ENCODE assay signal across 8 cellular contexts in the genomic region with DNA sequence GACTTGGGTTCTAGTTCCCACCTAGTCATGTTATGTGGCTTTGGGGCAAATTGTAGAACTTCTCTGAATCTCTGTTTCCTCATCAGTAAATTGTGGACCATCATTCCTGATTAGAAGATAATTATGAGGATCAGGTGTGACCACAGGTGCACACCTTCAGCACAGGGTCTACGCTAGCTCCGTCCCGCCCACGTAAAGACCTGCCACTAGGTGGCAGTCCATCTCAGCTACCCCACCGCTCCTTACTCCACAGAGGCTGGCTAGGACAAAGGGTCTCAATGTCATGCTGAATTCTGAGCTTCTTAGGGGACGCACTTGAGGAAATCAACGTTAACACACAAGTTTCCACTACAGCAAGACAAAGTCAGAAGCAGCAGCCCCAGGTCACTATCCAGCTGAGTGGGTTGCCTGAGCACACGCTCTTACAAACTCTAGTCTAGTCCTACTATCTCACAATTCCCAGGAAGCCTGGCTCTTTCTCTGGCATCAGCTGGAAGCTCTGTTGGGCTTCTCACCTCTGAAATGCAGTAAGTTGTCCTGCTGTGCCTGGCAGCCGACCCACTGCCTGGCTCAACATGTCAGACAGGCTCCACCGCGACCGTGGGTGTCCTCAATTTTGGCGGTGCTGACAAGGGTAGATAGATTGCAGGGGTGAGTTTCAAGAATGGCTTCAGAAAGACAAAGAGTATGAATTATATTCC. TPM values are rescaled to one million over a fixed set of nuclear protein-coding genes. Genes with fewer than 3 reads are reported as not detected.
DNase-seq lines count a peak whose midpoint lies in the region; ATAC-seq and TF ChIP-seq lines count a peak whose summit lies in the region.

No MANE protein-coding gene starts in this region.

- ATAC-seq in HG03095 (IDR thresholded peaks at IDR 0.05; ENCODE audit: unreplicated experiment), result no peak

- 37 to 44% methylated on average over 13 of the region's 13 CpGs for WGBS in lower leg skin, 2 donors

- H3K27me3 Mint-ChIP-seq in activated T-cell treated with anti-CD3 and anti-CD28 coated beads, Interleukin-2, amount 50 U/mL, for 24 hours, result no peaks in the 10 kb centered on the region
- no peaks in the 10 kb centered on the region for H3K27me3 Mint-ChIP-seq in progenitor cell of endocrine pancreas

- H3K9me3 Mint-ChIP-seq in activated T-cell treated with anti-CD3 and anti-CD28 coated beads, Interleukin-2, amount 50 U/mL, for 24 hours, result no peaks in the 10 kb centered on the region
- H3K9me3 Mint-ChIP-seq in progenitor cell of endocrine pancreas (ENCODE audit: low read depth), result no peaks in the 10 kb centered on the region

- peaks cover 22% of the 10 kb centered on the region for H3K36me3 Mint-ChIP-seq in activated T-cell treated with anti-CD3 and anti-CD28 coated beads, Interleukin-2, amount 50 U/mL, for 24 hours (ENCODE audit: low read depth)
- peaks cover 7% of the 10 kb centered on the region for H3K36me3 Mint-ChIP-seq in progenitor cell of endocrine pancreas (ENCODE audit: insufficient read depth)

- in situ Hi-C loops in ACHN (cut with HindIII; ENCODE audit: low pct_ligation_motif_present, low pct_unique_long_range_greater_than_20kb, low sequenced_read_pairs) (no loop called here), GM13976 (cut with MboI; ENCODE audit: low sequenced_read_pairs, unreplicated experiment) (no loop called here)

- H3K4me3 ChIP-seq in fibroblast of mammary gland (ENCODE audit: control insufficient read depth, low read depth, low read length) (no peak overlapping the region), lower leg skin (ENCODE audit: low read depth, poor library complexity, severe bottlenecking) (no peak overlapping the region)

- H3K27ac Mint-ChIP-seq in activated T-cell treated with anti-CD3 and anti-CD28 coated beads, Interleukin-2, amount 50 U/mL, for 24 hours, result peak overlapping the region; percentile 87
- peak overlapping the region; percentile 95 for H3K27ac Mint-ChIP-seq in progenitor cell of endocrine pancreas

- intact Hi-C loops in lower leg skin (cut with DNase I; ENCODE audit: low total_unique reads), result no loop called here

- TF ChIP-seq CTCF in GM13976 (IDR thresholded peaks at IDR 0.05; ENCODE audit: borderline replicate concordance, control extremely low read depth, extremely low read depth, insufficient read depth, missing control alignments) (peak; percentile 67), fibroblast of mammary gland (conservative IDR thresholded peaks at IDR 0.05; ENCODE audit: control insufficient read depth, insufficient read depth, low read depth, low read length) (peak; percentile 70), progenitor cell of endocrine pancreas (IDR thresholded peaks at IDR 0.05; ENCODE audit: unreplicated experiment) (peak; percentile 78), lower leg skin (IDR thresholded peaks at IDR 0.05) (no peak)

- TF ChIP-seq POLR2A in lower leg skin (IDR thresholded peaks at IDR 0.05), result no peak

- peak; percentile 30 for DNase-seq in ACHN
- DNase-seq in GM13976 (ENCODE audit: low spot score), result peak; percentile 67
- peak; percentile 27 for DNase-seq in NCI-H82 treated with DMSO at 0.1 percent for 48 hours (lab: John Stamatoyannopoulos, UW; ENCODE audit: unreplicated experiment)
- DNase-seq in activated T-cell treated with anti-CD3 and anti-CD28 coated beads, Interleukin-2, amount 50 U/mL, for 24 hours, result peak; percentile 74
- DNase-seq in fibroblast of mammary gland (ENCODE audit: low read depth), result peak; percentile 30
- DNase-seq in progenitor cell of endocrine pancreas (ENCODE audit: low spot score, unreplicated experiment), result peak; percentile 29
- no peak for DNase-seq in lower leg skin (ENCODE audit: low spot score in 2 of 2)

- H3K4me3 Mint-ChIP-seq in activated T-cell treated with anti-CD3 and anti-CD28 coated beads, Interleukin-2, amount 50 U/mL, for 24 hours, result peak overlapping the region; percentile 71
- H3K4me3 Mint-ChIP-seq in progenitor cell of endocrine pancreas (ENCODE audit: low read depth), result peak overlapping the region; percentile 80

- H3K4me1 Mint-ChIP-seq in activated T-cell treated with anti-CD3 and anti-CD28 coated beads, Interleukin-2, amount 50 U/mL, for 24 hours (ENCODE audit: low read depth), result peaks cover 63% of the 10 kb centered on the region
- peaks cover 28% of the 10 kb centered on the region for H3K4me1 Mint-ChIP-seq in progenitor cell of endocrine pancreas (ENCODE audit: low read depth)

RNA-seq across cellular contexts. Expression of a gene that starts 2.0 kb away (rescaled TPM):
- total RNA-seq in progenitor cell of endocrine pancreas, result 391 and 395 TPM in 2 replicates
- 100 to 1,000 TPM in 1 of 4 donors, 10 to 100 TPM in 3; 59.0 to 138 (median 72.5) TPM for total RNA-seq in lower leg skin

Comparison
In these comparisons a context has a peak if more than half of its experiments do, and no peak if none do; other contexts are left out.
1. DNase-seq: peak in ACHN (single experiment), GM13976 (single experiment), NCI-H82 treated with DMSO at 0.1 percent for 48 hours (single experiment), activated T-cell treated with anti-CD3 and anti-CD28 coated beads, Interleukin-2, amount 50 U/mL, for 24 hours (single experiment), fibroblast of mammary gland (single experiment) and progenitor cell of endocrine pancreas (single experiment); none in lower leg skin (0 of 2).
2. CTCF ChIP-seq: peak in GM13976 (single experiment), fibroblast of mammary gland (single experiment) and progenitor cell of endocrine pancreas (single experiment); none in lower leg skin (0 of 3).